Comparison of ENCODE assay signal across 8 cellular contexts in genomic region chr1:148735538-148735937, GRCh38. TPM values are rescaled to one million over a fixed set of nuclear protein-coding genes. Genes with fewer than 3 reads are reported as not detected.
DNase-seq lines count a peak whose midpoint lies in the region; ATAC-seq, FAIRE-seq and TF ChIP-seq lines count a peak whose summit lies in the region.
"Not testable (repeated sequence)": the region's sequence is repeated elsewhere in the genome, so short reads cannot be mapped to it uniquely, and the experiment has no call there.
"Had no signal": no experiment of that assay in that cellular context is flagged by ENCODE, and none has a peak within 500 bp of the region (broad histone marks: within the 10 kb centered on the region; RNA-seq: fewer than 3 reads in every experiment).

No MANE protein-coding gene starts in this region.

- not testable (repeated sequence) for H3K4me1 ChIP-seq in keratinocyte (ENCODE audit: control insufficient read depth, extremely low read depth, insufficient read depth, low read length); pancreas

- no CpG with 5 or more reads among the region's 1 CpG for WGBS in pancreas, 2 donors

- H3K4me1 Mint-ChIP-seq in activated naive CD8-positive, alpha-beta T cell treated with anti-CD3 and anti-CD28 coated beads, Interleukin-2, amount 50 U/mL, for 24 hours: not testable (repeated sequence)

- H3K9me3 ChIP-seq in keratinocyte (ENCODE audit: control insufficient read depth, low read depth, low read length); pancreas: not testable (repeated sequence)

- not testable (repeated sequence) for H3K27ac ChIP-seq in keratinocyte (ENCODE audit: control insufficient read depth, insufficient read depth, low read length); pancreas

- H3K36me3 ChIP-seq in keratinocyte (ENCODE audit: control insufficient read depth in 2 of 2, extremely low read depth in 1 of 2, insufficient read depth in 2 of 2, low read length in 2 of 2); pancreas: not testable (repeated sequence)

- not testable (repeated sequence) for H3K9ac ChIP-seq in keratinocyte (ENCODE audit: control insufficient read depth, extremely low read depth, insufficient read depth, low read length)

- H3K79me2 ChIP-seq in keratinocyte (ENCODE audit: control insufficient read depth, insufficient read depth, low read length): not testable (repeated sequence)

- not testable (repeated sequence) for H3K4me2 ChIP-seq in keratinocyte (ENCODE audit: control insufficient read depth, extremely low read depth, insufficient read depth, low read depth, low read length)

- not testable (repeated sequence) for H3K4me3 ChIP-seq in keratinocyte (ENCODE audit: control insufficient read depth in 2 of 3, extremely low read depth in 1 of 3, insufficient read depth in 2 of 3, low read depth in 1 of 3, low read length in 3 of 3); pancreas

- H3K36me3 Mint-ChIP-seq in activated naive CD8-positive, alpha-beta T cell treated with anti-CD3 and anti-CD28 coated beads, Interleukin-2, amount 50 U/mL, for 24 hours (ENCODE audit: low read depth): not testable (repeated sequence)

- FAIRE-seq in keratinocyte (lab: Jason Lieb, UNC): peak; percentile 26
- not testable (repeated sequence) for FAIRE-seq in pancreas (lab: Jason Lieb, UNC)

- not testable (repeated sequence) for H3K4me3 Mint-ChIP-seq in activated naive CD8-positive, alpha-beta T cell treated with anti-CD3 and anti-CD28 coated beads, Interleukin-2, amount 50 U/mL, for 24 hours

- H2AFZ ChIP-seq in keratinocyte (ENCODE audit: control insufficient read depth, low read length): not testable (repeated sequence)

- TF ChIP-seq CTCF in keratinocyte (optimal IDR thresholded peaks at IDR 0.05 in 1 of 3, IDR thresholded peaks at IDR 0.05 in 1 of 3, conservative IDR thresholded peaks at IDR 0.05 in 1 of 3; ENCODE audit: extremely low read depth in 1 of 3, insufficient read depth in 2 of 3, low read length in 3 of 3); pancreas (IDR thresholded peaks at IDR 0.05): not testable (repeated sequence)

- intact Hi-C loops in pancreas (cut with DNase I): not testable (repeated sequence)

- dilution Hi-C loops in keratinocyte (cut with MboI; ENCODE audit: extremely low pct_ligation_motif_present, low sequenced_read_pairs): not testable (repeated sequence)

- not testable (repeated sequence) for H3K9me3 Mint-ChIP-seq in activated naive CD8-positive, alpha-beta T cell treated with anti-CD3 and anti-CD28 coated beads, Interleukin-2, amount 50 U/mL, for 24 hours

- not testable (repeated sequence) for DNase-seq in activated naive CD8-positive, alpha-beta T cell treated with anti-CD3 and anti-CD28 coated beads, Interleukin-2, amount 50 U/mL, for 24 hours; keratinocyte (ENCODE audit: low read depth, low spot score); pancreas

- ATAC-seq in GM18861 (IDR thresholded peaks at IDR 0.05; ENCODE audit: unreplicated experiment) (peak; percentile 57), GM21423 (IDR thresholded peaks at IDR 0.05; ENCODE audit: unreplicated experiment) (peak; percentile 49), HG02938 (IDR thresholded peaks at IDR 0.05; ENCODE audit: unreplicated experiment) (peak; percentile 48), HG03565 (IDR thresholded peaks at IDR 0.05; ENCODE audit: unreplicated experiment) (peak; percentile 37), pancreas (peak in 3 of 4 donors; percentile 22 to 81 (median 66))
- peak; percentile 83 for ATAC-seq in activated naive CD8-positive, alpha-beta T cell treated with anti-CD3 and anti-CD28 coated beads, Interleukin-2, amount 50 U/mL, for 24 hours

- not testable (repeated sequence) for H3K27ac Mint-ChIP-seq in activated naive CD8-positive, alpha-beta T cell treated with anti-CD3 and anti-CD28 coated beads, Interleukin-2, amount 50 U/mL, for 24 hours

- H3K9me1 ChIP-seq in keratinocyte (ENCODE audit: control insufficient read depth, extremely low read depth, insufficient read depth, low read length): not testable (repeated sequence)

- H3K27me3 Mint-ChIP-seq in activated naive CD8-positive, alpha-beta T cell treated with anti-CD3 and anti-CD28 coated beads, Interleukin-2, amount 50 U/mL, for 24 hours: not testable (repeated sequence)

- not testable (repeated sequence) for H3K27me3 ChIP-seq in keratinocyte (ENCODE audit: control insufficient read depth, extremely low read depth, insufficient read depth, low read length); pancreas

- H4K20me1 ChIP-seq in keratinocyte (ENCODE audit: control insufficient read depth, extremely low read depth, insufficient read depth, low read length): not testable (repeated sequence)

RNA-seq across cellular contexts. Expression of gene NUDT4B, which starts 13.0 kb away (rescaled TPM):
- polyA plus RNA-seq in keratinocyte: 8.7 to 20.7 TPM (median 12.0 TPM) in 3 replicates
- not detected for polyA plus RNA-seq in keratinocyte (2011; ENCODE audit: low read depth)
- 12.7 and 14.1 TPM in 2 replicates for polyA plus RNA-seq in keratinocyte (2011; cell fraction: cytosol; rRNA removed)
- 7.3 and 7.8 TPM in 2 replicates for polyA plus RNA-seq in keratinocyte (2011; cell fraction: nucleus; rRNA removed)
- 0.50 and 1.4 TPM in 2 replicates for polyA plus RNA-seq in keratinocyte (2012; ENCODE audit: low replicate concordance)
- polyA minus RNA-seq in keratinocyte: 6.3 to 9.4 TPM in 2 of 3 replicates, not detected in the other
- 9.0 TPM for polyA minus RNA-seq in keratinocyte (2011; cell fraction: cytosol; rRNA and poly(A)+ RNA removed)
- polyA minus RNA-seq in keratinocyte (2011; cell fraction: nucleus; rRNA and poly(A)+ RNA removed): not detected in 2 replicates
- 1 to 10 TPM in 1 of 6 donors, under 1 TPM in 3, not detected in 2; 0.32 to 1.8 (median 0.57) TPM for total RNA-seq in pancreas
- polyA plus RNA-seq in pancreas: under 1 TPM; 0.27 to 0.31 TPM
- total RNA-seq: CD8-positive, alpha-beta T cell had no signal
